Comparison of ENCODE assay signal across 1 cellular context in genomic region chr1:148324465-148324864, GRCh38.
A peak's percentile ranks its signal among the peaks of the same experiment; 100 is the strongest.
DNase-seq lines count a peak whose midpoint lies in the region; ATAC-seq, FAIRE-seq and TF ChIP-seq lines count a peak whose summit lies in the region.
"Not testable (repeated sequence)": the region's sequence is repeated elsewhere in the genome, so short reads cannot be mapped to it uniquely, and the experiment has no call there.

No MANE protein-coding gene starts in this region.

- not testable (repeated sequence) for H3K9ac ChIP-seq in K562 (ENCODE audit: insufficient read depth in 1 of 2, low read depth in 2 of 2, low read length in 2 of 2)

- H3K9me3 ChIP-seq in K562 (replicated peaks; ENCODE audit: control insufficient read depth, insufficient read depth, low read depth, low read length) = not testable (repeated sequence)

- not testable (repeated sequence) for H3K9me1 ChIP-seq in K562 (ENCODE audit: control insufficient read depth, insufficient read depth, low read length)

- H2AFZ ChIP-seq in K562 (ENCODE audit: low read depth, low read length) = not testable (repeated sequence)

- 36% methylated on average over 5 of the region's 5 CpGs for WGBS in K562 (ENCODE audit: insufficient coverage, low coverage, missing lambda C conversion rate)

- in situ Hi-C loops in K562 (cut with MboI) = not testable (repeated sequence)

- intact Hi-C loops in K562 (cut with micrococcal nuclease) = not testable (repeated sequence)

- POLR2A ChIA-PET in K562 (lab: Yijun Ruan, JAX) = not testable (repeated sequence)

- CTCF ChIA-PET in K562 (lab: Yijun Ruan, JAX; ENCODE audit: low intra/inter-chr PET ratio) = not testable (repeated sequence)

- FAIRE-seq in K562 (lab: Jason Lieb, UNC) = not testable (repeated sequence)

- not testable (repeated sequence) for H3K4me3 ChIP-seq in K562

- not testable (repeated sequence) for H3K27me3 ChIP-seq in K562 (ENCODE audit: control insufficient read depth in 2 of 2, insufficient read depth in 2 of 2, low read length in 2 of 2)

- not testable (repeated sequence) for H3K4me1 ChIP-seq in K562 (replicated peaks in 1 of 2; ENCODE audit: control insufficient read depth in 2 of 2, insufficient read depth in 2 of 2, low read length in 2 of 2)

- not testable (repeated sequence) for H3K36me3 ChIP-seq in K562 (ENCODE audit: control insufficient read depth, insufficient read depth, low read length)

- TF ChIP-seq EP300 in K562 (IDR thresholded peaks at IDR 0.05; ENCODE audit: low read length) = not testable (repeated sequence)

- not testable (repeated sequence) for TF ChIP-seq RAD21 in K562 (CRISPR knock-in tag; conservative IDR thresholded peaks at IDR 0.05 in 1 of 2, IDR thresholded peaks at IDR 0.05 in 1 of 2)

- not testable (repeated sequence) for H3K79me2 ChIP-seq in K562 (ENCODE audit: control insufficient read depth, insufficient read depth, low read length)

- not testable (repeated sequence) for ATAC-seq in K562

- TF ChIP-seq POLR2A in K562 (conservative IDR thresholded peaks at IDR 0.05) = not testable (repeated sequence)

- TF ChIP-seq CTCF in K562 (IDR thresholded peaks at IDR 0.05 in 2 of 3, conservative IDR thresholded peaks at IDR 0.05 in 1 of 3; ENCODE audit: insufficient read depth in 2 of 3, low read depth in 1 of 3, low read length in 3 of 3) = not testable (repeated sequence)

- not testable (repeated sequence) for BruUV-seq in K562 (replicated peaks; lab: Mats Ljungman, UMichigan)

- H4K20me1 ChIP-seq in K562 (replicated peaks; ENCODE audit: control insufficient read depth, insufficient read depth, low read length) = not testable (repeated sequence)

- not testable (repeated sequence) for DNase-seq in K562 (ENCODE audit: extremely low read depth in 1 of 4, low spot score in 3 of 4)

- H3K27ac ChIP-seq in K562 (ENCODE audit: extremely low read depth, low read depth, low read length) = not testable (repeated sequence)

- H3K4me2 ChIP-seq in K562 (ENCODE audit: insufficient read depth, low read length) = not testable (repeated sequence)

TF ChIP-seq in K562, 482 proteins besides CTCF, POLR2A, EP300 and RAD21:
- peak; percentile 68 to 72; a peak in 2 of 4 replicates for TF ChIP-seq KDM1A (IDR thresholded peaks at IDR 0.05)
TF ChIP-seq in K562: peak in this region for 1; not testable (repeated sequence) for 481.
